Comparison of ENCODE assay signal across 1 cellular context in genomic region chr9:33682551-33682950, GRCh38.
TF ChIP-seq lines count a peak whose summit lies in the region.

No MANE protein-coding gene starts in this region.

TF ChIP-seq in K562, 482 proteins besides CTCF, POLR2A, EP300 and RAD21 (continued from another document):
- TF ChIP-seq ZBTB11 (CRISPR knock-in tag; IDR thresholded peaks at IDR 0.05), result 0 out of 6 replicates have a peak, but pooled peaks of 1 of the 3 experiments have one; percentile 20
- no peak for TF ChIP-seq RNF2 (IDR thresholded peaks at IDR 0.05)
- TF ChIP-seq, protein P1, sequence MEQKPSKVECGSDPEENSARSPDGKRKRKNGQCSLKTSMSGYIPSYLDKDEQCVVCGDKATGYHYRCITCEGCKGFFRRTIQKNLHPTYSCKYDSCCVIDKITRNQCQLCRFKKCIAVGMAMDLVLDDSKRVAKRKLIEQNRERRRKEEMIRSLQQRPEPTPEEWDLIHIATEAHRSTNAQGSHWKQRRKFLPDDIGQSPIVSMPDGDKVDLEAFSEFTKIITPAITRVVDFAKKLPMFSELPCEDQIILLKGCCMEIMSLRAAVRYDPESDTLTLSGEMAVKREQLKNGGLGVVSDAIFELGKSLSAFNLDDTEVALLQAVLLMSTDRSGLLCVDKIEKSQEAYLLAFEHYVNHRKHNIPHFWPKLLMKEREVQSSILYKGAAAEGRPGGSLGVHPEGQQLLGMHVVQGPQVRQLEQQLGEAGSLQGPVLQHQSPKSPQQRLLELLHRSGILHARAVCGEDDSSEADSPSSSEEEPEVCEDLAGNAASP (IDR thresholded peaks at IDR 0.05), result no peak
- TF ChIP-seq SUPT5H (IDR thresholded peaks at IDR 0.05), result no peak
- TF ChIP-seq ZNF175 (CRISPR knock-in tag; IDR thresholded peaks at IDR 0.05; ENCODE audit: low read depth), result 0 out of 2 replicates have a peak, but pooled peaks have one; percentile 27
- TF ChIP-seq PURB (CRISPR knock-in tag; IDR thresholded peaks at IDR 0.05; ENCODE audit: low read depth), result no peak
- TF ChIP-seq NCOA2 (IDR thresholded peaks at IDR 0.05; ENCODE audit: partially characterized antibody in 2 of 2), result no peak
- no peak for TF ChIP-seq ADNP (tag; IDR thresholded peaks at IDR 0.05)
- TF ChIP-seq U2AF1 (optimal IDR thresholded peaks at IDR 0.05; ENCODE audit: low read depth, low read length), result no peak
- TF ChIP-seq YY1 (IDR thresholded peaks at IDR 0.05; ENCODE audit: borderline replicate concordance in 1 of 3, control insufficient read depth in 1 of 3, extremely low read depth in 1 of 3, insufficient read depth in 3 of 3, insufficient read length in 1 of 3, insufficient replicate concordance in 2 of 3, low read depth in 1 of 3, low read length in 2 of 3), result peak in 1 of 3 experiments; percentile 82
